Comparison of ENCODE assay signal across 26 cellular contexts in the genomic region with DNA sequence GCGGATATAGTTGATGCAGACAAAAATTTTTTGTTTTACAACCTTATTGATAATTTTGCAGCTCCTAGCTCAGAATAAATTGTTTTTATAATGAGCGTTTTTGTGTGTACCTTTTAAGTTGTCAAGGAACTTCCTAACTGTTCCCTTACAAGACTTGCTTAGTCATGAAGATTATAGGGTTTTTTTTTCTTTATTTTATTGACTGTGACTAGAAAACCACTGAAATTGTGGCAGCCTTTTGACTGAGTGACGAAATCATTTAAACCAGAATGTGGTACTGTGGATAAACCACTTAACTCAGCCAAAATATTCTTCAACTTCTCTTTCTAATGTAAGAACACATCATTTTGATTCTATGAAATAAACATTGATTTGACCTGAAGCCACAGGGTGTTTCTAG. TPM values are rescaled to one million over a fixed set of nuclear protein-coding genes. Genes with fewer than 3 reads are reported as not detected.
DNase-seq lines count a peak whose midpoint lies in the region; ATAC-seq, FAIRE-seq and TF ChIP-seq lines count a peak whose summit lies in the region.
"Had no signal": no experiment of that assay in that cellular context is flagged by ENCODE, and none has a peak within 500 bp of the region (broad histone marks: within the 10 kb centered on the region; RNA-seq: fewer than 3 reads in every experiment).

No MANE protein-coding gene starts in this region.

- no peak overlapping the region for H3K4me3 ChIP-seq in vagina
- H3K4me3 ChIP-seq: GM23248, heart left ventricle had no signal

- H3K4me1 ChIP-seq in vagina, result peaks cover 20% of the 10 kb centered on the region
- H3K4me1 ChIP-seq: BE2C had no signal

- H3K27me3 ChIP-seq in vagina, result no peaks in the 10 kb centered on the region
- H3K27me3 ChIP-seq: BE2C, heart left ventricle had no signal

- peak overlapping the region; percentile 41 for H3K27ac ChIP-seq in vagina
- H3K27ac ChIP-seq: GM23248 had no signal

- DNase-seq in HCEC 1CT (peak; percentile 27), NOMO-1 treated with dmso at 0.1 percent for 144 hours (lab: John Stamatoyannopoulos, UW; ENCODE audit: unreplicated experiment) (peak; percentile 7), fibroblast of gingiva (ENCODE audit: low read depth) (peak; percentile 68), vagina (ENCODE audit: extremely low spot score in 2 of 2) (no peak), SKM-1 (lab: John Stamatoyannopoulos, UW; ENCODE audit: unreplicated experiment) (no peak), GM12891 (ENCODE audit: insufficient read length, low spot score) (no peak)
- DNase-seq: activated CD4-positive, alpha-beta memory T cell treated with anti-CD3 and anti-CD28 coated beads for 36 hours; activated naive CD4-positive, alpha-beta T cell; activated T-cell treated with anti-CD3 and anti-CD28 coated beads for 4 hours; anterior cingulate cortex; BE2C; Calu3; effector CD8-positive, alpha-beta T cell; EL; GM23248; heart left ventricle; immature natural killer cell; NCI-H1092; NCI-H2081 treated with DMSO at 0.1 percent for 48 hours; NCI-H510A treated with DMSO at 0.1 percent for 48 hours; nucleus accumbens; right cardiac atrium; Right ventricle myocardium superior had no signal

- no peak for FAIRE-seq in GM12891 (lab: Jason Lieb, UNC)
- FAIRE-seq: HepG2 had no signal

- H3K36me3 ChIP-seq in vagina, result no peaks in the 10 kb centered on the region
- H3K36me3 ChIP-seq: BE2C had no signal

- TF ChIP-seq POLR2A in vagina (IDR thresholded peaks at IDR 0.05) (no peak), GM12891 (IDR thresholded peaks at IDR 0.05; ENCODE audit: low read depth, low read length) (no peak)

- H3K9me3 ChIP-seq in vagina, result no peaks in the 10 kb centered on the region
- H3K9me3 ChIP-seq: BE2C, heart left ventricle had no signal

- ATAC-seq in GM18519 (IDR thresholded peaks at IDR 0.05; ENCODE audit: low FRiP score, unreplicated experiment), result no peak
- ATAC-seq: heart left ventricle; HepG2; right cardiac atrium; stimulated activated effector memory CD8-positive, alpha-beta T cell treated with anti-CD3 and anti-CD28 coated beads, Interleukin-12 subunit alpha, Interleukin-12 subunit beta, amount 100 ng/mL, for 72 hours had no signal

- intact Hi-C loops in vagina (cut with DNase I), result no loop called here

- no peak for TF ChIP-seq CTCF in vagina (IDR thresholded peaks at IDR 0.05)

TF ChIP-seq in GM12891, 5 proteins besides CTCF, POLR2A, EP300 and RAD21:
- TF ChIP-seq TAF1 (IDR thresholded peaks at IDR 0.05; ENCODE audit: low read depth, low read length), result no peak
- no peak for TF ChIP-seq POLR2AphosphoS5 (IDR thresholded peaks at IDR 0.05; ENCODE audit: low read depth, low read length)
- TF ChIP-seq SPI1 (IDR thresholded peaks at IDR 0.05; ENCODE audit: low read depth, low read length), result no peak
- TF ChIP-seq PAX5 (IDR thresholded peaks at IDR 0.05; ENCODE audit: insufficient read depth, low read length, severe bottlenecking), result no peak
- TF ChIP-seq POU2F2 (IDR thresholded peaks at IDR 0.05; ENCODE audit: low read depth, low read length), result no peak
TF ChIP-seq in GM12891: peak in this region for 0.

RNA-seq across cellular contexts. Expression of gene VPS4A, which starts 40.8 kb away (rescaled TPM):
- total RNA-seq in vagina, result 27.7 TPM
- polyA plus RNA-seq in GM12891 (2012; ENCODE audit: low read depth, missing spikeins), result 22.4 TPM

RNA-seq across cellular contexts. Expression of gene PDF, which starts 60.0 kb away (rescaled TPM):
- total RNA-seq in vagina, result 44.9 TPM
- polyA plus RNA-seq in GM12891 (2012; ENCODE audit: low read depth, missing spikeins), result 9.6 TPM

Comparison
In these comparisons a context has a peak if more than half of its experiments do, and no peak if none do; other contexts are left out.
1. DNase-seq: peak in HCEC 1CT (single experiment), NOMO-1 treated with dmso at 0.1 percent for 144 hours (single experiment) and fibroblast of gingiva (single experiment); none in vagina (0 of 2), SKM-1 (single experiment) and GM12891 (single experiment).